ENCODE assay signal across 8 cellular contexts in genomic region chr6:107957909-107958688, GRCh38. TPM values are rescaled to one million over a fixed set of nuclear protein-coding genes. Genes with fewer than 3 reads are reported as not detected.
A peak's percentile ranks its signal among the peaks of the same experiment; 100 is the strongest.
DNase-seq lines count a peak whose midpoint lies in the region; ATAC-seq and TF ChIP-seq lines count a peak whose summit lies in the region.

Gene SEC63, minus strand, starts transcription at chr6:107958208. Its CDS starts 199 bp downstream, at chr6:107958009.

- H3K4me3 ChIP-seq in osteoblast (ENCODE audit: insufficient read depth, low read length) = peak within 1 kb of the TSS; percentile 98
- peak within 1 kb of the TSS; percentile 79 to 89 for H3K4me3 ChIP-seq in testis

- peak; percentile 91 for ATAC-seq in HG02623 (IDR thresholded peaks at IDR 0.05; ENCODE audit: unreplicated experiment)
- peak; percentile 96 to 99 for ATAC-seq in activated naive CD4-positive, alpha-beta T cell treated with anti-CD3 and anti-CD28 coated beads, Interleukin-2, amount 50 U/mL, for 72 hours

- DNase-seq in GM10266 (ENCODE audit: extremely low spot score) (peak; percentile 99), NCI-H1105 (lab: John Stamatoyannopoulos, UW) (peak; percentile 97), SKM-1 (lab: John Stamatoyannopoulos, UW; ENCODE audit: unreplicated experiment) (peak; percentile 95), glomerular endothelial cell (ENCODE audit: extremely low read depth, low read depth, low spot score) (peak; percentile 51), osteoblast (ENCODE audit: insufficient read length, low spot score, missing footprints) (peak; percentile 99), testis (peak; percentile 97)
- DNase-seq in activated naive CD4-positive, alpha-beta T cell treated with anti-CD3 and anti-CD28 coated beads, Interleukin-2, amount 50 U/mL, for 72 hours (ENCODE audit: low spot score in 2 of 2) = peak; percentile 97

- peaks cover 41% of the 10 kb centered on the region for H3K79me2 ChIP-seq in osteoblast (ENCODE audit: insufficient read depth, low read length)

- H3K4me1 ChIP-seq in osteoblast (ENCODE audit: insufficient read depth, low read length) = peaks cover 3% of the 10 kb centered on the region
- H3K4me1 ChIP-seq in testis = peaks cover 18% of the 10 kb centered on the region

- H3K36me3 ChIP-seq in osteoblast (ENCODE audit: insufficient read depth, low read length) (peaks cover 4% of the 10 kb centered on the region), testis (ENCODE audit: low read depth, missing control alignments) (no peaks in the 10 kb centered on the region)

- H3K27ac ChIP-seq in osteoblast (ENCODE audit: low read depth, low read length) (peak within 1 kb of the TSS; percentile 95), testis (peak within 1 kb of the TSS; percentile 82 to 92)

- peaks cover 17% of the 10 kb centered on the region for H4K20me1 ChIP-seq in osteoblast (ENCODE audit: insufficient read depth, low read length)

- 0 to 1% methylated on average over 2 to 65 of the region's 69 CpGs for WGBS in testis, 2 donors

- peak within 1 kb of the TSS; percentile 80 for H3K4me2 ChIP-seq in osteoblast (ENCODE audit: insufficient read depth, low read length)

- H2AFZ ChIP-seq in osteoblast (ENCODE audit: low read length) = peak within 1 kb of the TSS; percentile 94

- TF ChIP-seq CTCF in GM10266 (IDR thresholded peaks at IDR 0.05; ENCODE audit: control insufficient read depth, insufficient read depth, low read depth, missing control alignments) (no peak), osteoblast (IDR thresholded peaks at IDR 0.05; ENCODE audit: extremely low read depth, low read depth, low read length) (no peak), testis (IDR thresholded peaks at IDR 0.05) (peak in 1 of 3 experiments; percentile 11)

- H3K9me3 ChIP-seq in osteoblast (ENCODE audit: low read depth, low read length) = no peaks in the 10 kb centered on the region
- no peaks in the 10 kb centered on the region for H3K9me3 ChIP-seq in testis

- H3K9me3 Mint-ChIP-seq in activated naive CD4-positive, alpha-beta T cell treated with anti-CD3 and anti-CD28 coated beads, Interleukin-2, amount 50 U/mL, for 72 hours = no peaks in the 10 kb centered on the region

- no peaks in the 10 kb centered on the region for H3K27me3 ChIP-seq in osteoblast (ENCODE audit: insufficient read depth, low read length)
- no peaks in the 10 kb centered on the region for H3K27me3 ChIP-seq in testis

- intact Hi-C loops in testis (cut with DNase I; ENCODE audit: low total_unique reads) = no loop called here

- peak; percentile 79 for TF ChIP-seq POLR2A in testis (IDR thresholded peaks at IDR 0.05)

- H3K27ac Mint-ChIP-seq in activated naive CD4-positive, alpha-beta T cell treated with anti-CD3 and anti-CD28 coated beads, Interleukin-2, amount 50 U/mL, for 72 hours = peak within 1 kb of the TSS; percentile 97 to 99

- peaks cover 16 to 26% of the 10 kb centered on the region in 2 donors for H3K36me3 Mint-ChIP-seq in activated naive CD4-positive, alpha-beta T cell treated with anti-CD3 and anti-CD28 coated beads, Interleukin-2, amount 50 U/mL, for 72 hours

RNA-seq across cellular contexts. Expression of gene SEC63, which starts in this region (rescaled TPM):
- total RNA-seq in activated naive CD4-positive, alpha-beta T cell treated with anti-CD3 and anti-CD28 coated beads, Interleukin-2, amount 50 U/mL, for 72 hours = 100 to 1,000 TPM in 1 of 2 donors, 10 to 100 TPM in 1; 97.4 to 105 TPM
- 25.3 and 25.4 TPM in 2 replicates for total RNA-seq in glomerular endothelial cell
- total RNA-seq in osteoblast = 35.8 and 54.5 TPM in 2 replicates
- 10 to 100 TPM; 64.9 to 68.1 TPM for total RNA-seq in testis
- polyA plus RNA-seq in testis (ENCODE audit: insufficient read depth, low read depth, low replicate concordance) = 53.4 TPM

Comparison
In these comparisons a context has a peak if more than half of its experiments do, and no peak if none do; other contexts are left out.
1. Peak in every context shown above with its lines: DNase-seq, ATAC-seq, H3K4me3 ChIP-seq and H3K27ac ChIP-seq.